ENCODE assay signal across 37 cellular contexts in genomic region chr12:120276734-120277133, GRCh38. TPM values are rescaled to one million over a fixed set of nuclear protein-coding genes. Genes with fewer than 3 reads are reported as not detected.
DNase-seq lines count a peak whose midpoint lies in the region; ATAC-seq, FAIRE-seq and TF ChIP-seq lines count a peak whose summit lies in the region.
"Had no signal": no experiment of that assay in that cellular context is flagged by ENCODE, and none has a peak within 500 bp of the region (broad histone marks: within the 10 kb centered on the region; RNA-seq: fewer than 3 reads in every experiment).

No MANE protein-coding gene starts in this region.

- H3K4me3 ChIP-seq in bronchial epithelial cell (ENCODE audit: low read depth, low read length) = no peak overlapping the region
- H3K4me3 ChIP-seq: breast epithelium, prostate gland had no signal

- no peak overlapping the region for H3K4me3 Mint-ChIP-seq in natural killer cell treated with Interleukin-12 subunit alpha and Interleukin-12 subunit beta and Interleukin-15 and Interleukin-18, amount 100 ng/mL, for 72 hours
- H3K4me3 Mint-ChIP-seq in natural killer cell = no peak overlapping the region
- H3K4me3 Mint-ChIP-seq: CD14-positive monocyte; stimulated activated memory B cell treated with anti-CD40 and anti-IgM and Interleukin-4, amounts not matched to agents 10 μg/mL and 1 μg/mL and 100 μg/mL, for 72 hours; type B pancreatic cell had no signal

- peak; percentile 41 for DNase-seq in natural killer cell treated with Interleukin-12 subunit alpha and Interleukin-12 subunit beta and Interleukin-15 and Interleukin-18, amount 100 ng/mL, for 72 hours (ENCODE audit: low spot score)
- no peak for DNase-seq in natural killer cell
- peak; percentile 44 for DNase-seq in bronchial epithelial cell (ENCODE audit: low read depth)
- DNase-seq in iris pigment epithelial cell (ENCODE audit: low read depth) = peak; percentile 81
- no peak for DNase-seq in T-helper 2 cell
- no peak for DNase-seq in kidney tubule cell (ENCODE audit: low spot score)
- no peak for DNase-seq in HuH-7 (ENCODE audit: low spot score)
- DNase-seq: 8988T; activated CD4-positive, alpha-beta T cell treated with anti-CD3 and anti-CD28 coated beads for 4 hours; activated naive CD4-positive, alpha-beta T cell treated with anti-CD3 and anti-CD28 coated beads, Interleukin-2, amount 50 U/mL, for 16 hours; amygdala; Calu3; DMS79 treated with DMSO at 0.1 percent for 48 hours; glutamatergic neuron; islet precursor cell; Kasumi-1; MV-4-11; NCI-H1436 treated with DMSO at 0.1 percent for 48 hours; NCI-H2107; NCI-H446; NCI-H748 treated with DMSO at 0.1 percent for 48 hours; stimulated activated CD4-positive, alpha-beta T cell treated with anti-CD3 and anti-CD28 coated beads, Interleukin-15, amount 100 ng/mL, for 24 hours; substantia nigra; SW 1271; T-helper 9 cell; WERI-Rb-1 had no signal

- H3K27me3 Mint-ChIP-seq in natural killer cell treated with Interleukin-12 subunit alpha and Interleukin-12 subunit beta and Interleukin-15 and Interleukin-18, amount 100 ng/mL, for 72 hours = peaks cover 0 to 2% of the 10 kb centered on the region in 2 donors
- H3K27me3 Mint-ChIP-seq in natural killer cell (ENCODE audit: low read depth in 2 of 2) = no peaks in the 10 kb centered on the region
- H3K27me3 Mint-ChIP-seq: type B pancreatic cell had no signal

- FAIRE-seq in bronchial epithelial cell (lab: Jason Lieb, UNC) = no peak
- FAIRE-seq: colon, endothelial cell of umbilical vein had no signal

- H3K9me3 Mint-ChIP-seq in natural killer cell treated with Interleukin-12 subunit alpha and Interleukin-12 subunit beta and Interleukin-15 and Interleukin-18, amount 100 ng/mL, for 72 hours = no peaks in the 10 kb centered on the region
- H3K9me3 Mint-ChIP-seq in natural killer cell = no peaks in the 10 kb centered on the region
- H3K9me3 Mint-ChIP-seq: activated T-helper 2 cell treated with anti-CD3 and anti-CD28 coated beads, Interferon-gamma antibody, Interleukin-2, Interleukin-4, amounts not matched to agents 10 μg/mL and 5 μg/mL and 100 μg/mL, durations not matched to agents 14 hours and 24 hours and 36 hours; stimulated activated memory B cell treated with anti-CD40 and anti-IgM and Interleukin-4, amounts not matched to agents 10 μg/mL and 1 μg/mL and 100 μg/mL, for 72 hours; type B pancreatic cell had no signal

- TF ChIP-seq CTCF in natural killer cell (IDR thresholded peaks at IDR 0.05) = no peak
- TF ChIP-seq CTCF in bronchial epithelial cell (IDR thresholded peaks at IDR 0.05; ENCODE audit: insufficient read depth, low read length, severe bottlenecking) = no peak

- no peaks in the 10 kb centered on the region for H3K27me3 ChIP-seq in bronchial epithelial cell (ENCODE audit: control insufficient read depth, insufficient read depth, low read length)
- H3K27me3 ChIP-seq: breast epithelium had no signal

- H3K36me3 ChIP-seq in bronchial epithelial cell (ENCODE audit: control insufficient read depth, insufficient read depth, low read length) = no peaks in the 10 kb centered on the region
- H3K36me3 ChIP-seq: breast epithelium, neutrophil, prostate gland, WERI-Rb-1 had no signal

- H3K27ac Mint-ChIP-seq in natural killer cell treated with Interleukin-12 subunit alpha and Interleukin-12 subunit beta and Interleukin-15 and Interleukin-18, amount 100 ng/mL, for 72 hours = no peak overlapping the region
- H3K27ac Mint-ChIP-seq in natural killer cell = no peak overlapping the region
- H3K27ac Mint-ChIP-seq: activated T-helper 2 cell treated with anti-CD3 and anti-CD28 coated beads, Interferon-gamma antibody, Interleukin-2, Interleukin-4, amounts not matched to agents 10 μg/mL and 5 μg/mL and 100 μg/mL, durations not matched to agents 14 hours and 24 hours and 36 hours; CD14-positive monocyte; stimulated activated memory B cell treated with anti-CD40 and anti-IgM and Interleukin-4, amounts not matched to agents 10 μg/mL and 1 μg/mL and 100 μg/mL, for 72 hours had no signal

- intact Hi-C loops in natural killer cell (cut with micrococcal nuclease) = no loop called here

- no peaks in the 10 kb centered on the region for H3K36me3 Mint-ChIP-seq in natural killer cell treated with Interleukin-12 subunit alpha and Interleukin-12 subunit beta and Interleukin-15 and Interleukin-18, amount 100 ng/mL, for 72 hours
- no peaks in the 10 kb centered on the region for H3K36me3 Mint-ChIP-seq in natural killer cell
- H3K36me3 Mint-ChIP-seq: CD14-positive monocyte; stimulated activated memory B cell treated with anti-CD40 and anti-IgM and Interleukin-4, amounts not matched to agents 10 μg/mL and 1 μg/mL and 100 μg/mL, for 72 hours; type B pancreatic cell had no signal

- H3K4me1 Mint-ChIP-seq in natural killer cell treated with Interleukin-12 subunit alpha and Interleukin-12 subunit beta and Interleukin-15 and Interleukin-18, amount 100 ng/mL, for 72 hours (ENCODE audit: low read depth in 2 of 2) = no peaks in the 10 kb centered on the region
- no peaks in the 10 kb centered on the region for H3K4me1 Mint-ChIP-seq in natural killer cell
- H3K4me1 Mint-ChIP-seq: CD14-positive monocyte; stimulated activated memory B cell treated with anti-CD40 and anti-IgM and Interleukin-4, amounts not matched to agents 10 μg/mL and 1 μg/mL and 100 μg/mL, for 72 hours had no signal

- no peak for ATAC-seq in natural killer cell treated with Interleukin-12 subunit alpha and Interleukin-12 subunit beta and Interleukin-15 and Interleukin-18, amount 100 ng/mL, for 72 hours
- no peak for ATAC-seq in natural killer cell
- ATAC-seq in GM21390 (IDR thresholded peaks at IDR 0.05; ENCODE audit: unreplicated experiment) = no peak
- ATAC-seq: stimulated activated memory B cell treated with anti-CD40 and anti-IgM and Interleukin-4, amounts not matched to agents 10 μg/mL and 1 μg/mL and 100 μg/mL, for 72 hours had no signal

RNA-seq across cellular contexts. Expression of gene PXN, which starts 11.2 kb away (rescaled TPM):
- total RNA-seq in natural killer cell treated with Interleukin-12 subunit alpha and Interleukin-12 subunit beta and Interleukin-15 and Interleukin-18, amount 100 ng/mL, for 72 hours = 100 to 1,000 TPM; 133 to 160 TPM
- 100 to 1,000 TPM; 436 to 504 (median 478) TPM for total RNA-seq in natural killer cell
- total RNA-seq in bronchial epithelial cell = 28.0 and 29.5 TPM in 2 replicates

RNA-seq across cellular contexts. Expression of gene RNU4-2, which starts 15.0 kb away (rescaled TPM):
- 1,000 to 10,000 TPM; 6,345 to 8,722 TPM for total RNA-seq in natural killer cell treated with Interleukin-12 subunit alpha and Interleukin-12 subunit beta and Interleukin-15 and Interleukin-18, amount 100 ng/mL, for 72 hours
- total RNA-seq in natural killer cell = over 10,000 TPM; 12,095 to 13,816 (median 12,822) TPM
- under 0.01 and 383 TPM in 2 replicates for total RNA-seq in bronchial epithelial cell

RNA-seq across cellular contexts. Expression of gene RNU4-1, which starts 16.3 kb away (rescaled TPM):
- total RNA-seq in natural killer cell treated with Interleukin-12 subunit alpha and Interleukin-12 subunit beta and Interleukin-15 and Interleukin-18, amount 100 ng/mL, for 72 hours = 1,000 to 10,000 TPM; 1,386 to 2,161 TPM
- total RNA-seq in natural killer cell = 1,000 to 10,000 TPM in 2 of 3 donors, 100 to 1,000 TPM in 1; 768 to 1,610 (median 1,101) TPM
- under 0.01 and 564 TPM in 2 replicates for total RNA-seq in bronchial epithelial cell

RNA-seq across cellular contexts. Expression of gene SIRT4, which starts 25.4 kb away (rescaled TPM):
- total RNA-seq in natural killer cell treated with Interleukin-12 subunit alpha and Interleukin-12 subunit beta and Interleukin-15 and Interleukin-18, amount 100 ng/mL, for 72 hours = 1 to 10 TPM; 2.4 to 2.6 TPM
- total RNA-seq in natural killer cell (1 to 10 TPM; 2.0 to 2.1 (median 2.1) TPM), bronchial epithelial cell (0.79 and 1.3 TPM in 2 replicates)

RNA-seq across cellular contexts. Expression of gene PLA2G1B, which starts 50.8 kb away (rescaled TPM):
- not detected for total RNA-seq in natural killer cell treated with Interleukin-12 subunit alpha and Interleukin-12 subunit beta and Interleukin-15 and Interleukin-18, amount 100 ng/mL, for 72 hours
- total RNA-seq in natural killer cell (under 1 TPM in 1 of 3 donors, not detected in 2; 0.52 TPM), bronchial epithelial cell (not detected in 2 replicates)
- total RNA-seq: activated T-helper 2 cell treated with anti-CD3 and anti-CD28 coated beads, Interferon-gamma antibody, Interleukin-2, Interleukin-4, amounts not matched to agents 10 μg/mL and 5 μg/mL and 100 μg/mL, durations not matched to agents 14 hours and 24 hours and 36 hours; breast epithelium; Calu3; endothelial cell of umbilical vein; H4; prostate gland had no signal

Comparison
In these comparisons a context has a peak if more than half of its experiments do, and no peak if none do; other contexts are left out.
1. DNase-seq: peak in natural killer cell treated with Interleukin-12 subunit alpha and Interleukin-12 subunit beta and Interleukin-15 and Interleukin-18, amount 100 ng/mL, for 72 hours (single experiment), bronchial epithelial cell (single experiment) and iris pigment epithelial cell (single experiment); none in natural killer cell (single experiment), T-helper 2 cell (0 of 5), kidney tubule cell (single experiment) and HuH-7 (single experiment).
2. RNA of gene RNU4-2, which starts 15.0 kb away (total RNA-seq): 12,095 to 13,816 TPM in natural killer cell and 6,345 to 8,722 TPM in natural killer cell treated with Interleukin-12 subunit alpha and Interleukin-12 subunit beta and Interleukin-15 and Interleukin-18, amount 100 ng/mL, for 72 hours; under 0.01 to 383 TPM in bronchial epithelial cell; every median in the first group is over 10 times any median in the second.